ENCODE assay signal across 9 cellular contexts in the genomic region with DNA sequence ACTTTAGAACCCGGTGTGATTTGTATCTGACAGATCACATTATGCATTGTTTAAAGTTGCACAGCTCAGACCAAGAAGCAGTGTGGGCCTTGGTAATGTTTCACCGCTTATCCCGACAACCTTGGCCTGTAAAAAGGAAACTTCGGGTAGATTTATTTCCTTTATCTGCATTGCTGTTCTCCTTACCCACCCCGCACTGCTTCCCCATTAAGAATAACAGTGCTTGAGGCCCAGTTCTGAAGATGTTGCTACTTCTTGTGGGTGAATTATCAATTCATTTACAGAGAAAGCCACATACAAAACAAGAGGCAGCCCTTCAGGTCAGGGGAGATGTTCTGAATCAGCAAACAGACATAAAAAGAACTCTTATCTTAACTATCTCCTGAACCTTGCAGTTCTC. TPM values are rescaled to one million over a fixed set of nuclear protein-coding genes. Genes with fewer than 3 reads are reported as not detected.
DNase-seq lines count a peak whose midpoint lies in the region; ATAC-seq, FAIRE-seq and TF ChIP-seq lines count a peak whose summit lies in the region.
"Had no signal": no experiment of that assay in that cellular context is flagged by ENCODE, and none has a peak within 500 bp of the region (broad histone marks: within the 10 kb centered on the region; RNA-seq: fewer than 3 reads in every experiment).

No MANE protein-coding gene starts in this region.

- H3K27ac ChIP-seq in HEK293 (ENCODE audit: extremely low read depth, low read depth, low read length): no peak overlapping the region

- H3K9me3 ChIP-seq in HEK293 (ENCODE audit: control insufficient read depth, insufficient read depth, low read depth, low read length): no peaks in the 10 kb centered on the region
- H3K9me3 ChIP-seq: body of pancreas had no signal

- H3K36me3 ChIP-seq in HEK293 (ENCODE audit: control insufficient read depth in 2 of 2, insufficient read depth in 1 of 2, low read length in 2 of 2): no peaks in the 10 kb centered on the region

- H3K4me1 Mint-ChIP-seq in activated CD8-positive, alpha-beta T cell treated with anti-CD3 and anti-CD28 coated beads for 36 hours (ENCODE audit: low read depth): peaks cover 89% of the 10 kb centered on the region
- peaks cover 78 to 89% of the 10 kb centered on the region in 2 donors for H3K4me1 Mint-ChIP-seq in natural killer cell treated with Interleukin-12 subunit alpha and Interleukin-12 subunit beta and Interleukin-15 and Interleukin-18, amount 100 ng/mL, for 72 hours (ENCODE audit: low read depth in 2 of 2)

- no peak overlapping the region for H3K4me3 ChIP-seq in HEK293 (ENCODE audit: low read depth, low read length)
- H3K4me3 ChIP-seq: body of pancreas had no signal

- peak; percentile 27 for ATAC-seq in activated CD8-positive, alpha-beta T cell treated with anti-CD3 and anti-CD28 coated beads for 36 hours
- ATAC-seq in natural killer cell treated with Interleukin-12 subunit alpha and Interleukin-12 subunit beta and Interleukin-15 and Interleukin-18, amount 100 ng/mL, for 72 hours: peak; percentile 46 to 55
- ATAC-seq: body of pancreas had no signal

- CTCF ChIA-PET in HEK293 (lab: Yijun Ruan, JAX): no interaction called here
- CTCF ChIA-PET in activated CD8-positive, alpha-beta T cell treated with anti-CD3 and anti-CD28 coated beads for 36 hours (lab: Charles Lee): interaction anchor here (1.3 to 2.2 kb wide), 3 partner anchors 10 to 64 kb away, joined by 3 to 11 read pairs (median 5); no protein-coding TSS in a partner anchor

- TF ChIP-seq POLR2A in GM12892 (IDR thresholded peaks at IDR 0.05; ENCODE audit: low read depth, low read length): no peak

- H3K4me1 ChIP-seq in HEK293 (ENCODE audit: control insufficient read depth, insufficient read depth, low read length): peaks cover 27% of the 10 kb centered on the region

- no peak for DNase-seq in GM12892 (ENCODE audit: insufficient read length)
- peak; percentile 28 for DNase-seq in activated CD8-positive, alpha-beta T cell treated with anti-CD3 and anti-CD28 coated beads for 36 hours
- DNase-seq in natural killer cell treated with Interleukin-12 subunit alpha and Interleukin-12 subunit beta and Interleukin-15 and Interleukin-18, amount 100 ng/mL, for 72 hours (ENCODE audit: low spot score): no peak
- DNase-seq in COLO829 (ENCODE audit: low spot score): no peak
- no peak for DNase-seq in NCI-H2227 treated with DMSO at 0.1 percent for 48 hours (lab: John Stamatoyannopoulos, UW)
- DNase-seq in A172 (ENCODE audit: low spot score): no peak
- no peak for DNase-seq in LoVo (ENCODE audit: low spot score)
- DNase-seq: body of pancreas had no signal

- POLR2A ChIA-PET in HEK293 (lab: Yijun Ruan, JAX): interaction anchor here (1.1 kb wide), 1 partner anchor 9 kb away, joined by 3 read pairs; the partner anchor contains the start of gene SMARCA2
- POLR2A ChIA-PET in activated CD8-positive, alpha-beta T cell treated with anti-CD3 and anti-CD28 coated beads for 36 hours (lab: Charles Lee): interaction anchor here (2.7 kb wide), 1 partner anchor 31 kb away, joined by 13 read pairs; no protein-coding TSS in a partner anchor

- H3K4me3 Mint-ChIP-seq in activated CD8-positive, alpha-beta T cell treated with anti-CD3 and anti-CD28 coated beads for 36 hours: peak overlapping the region; percentile 63
- H3K4me3 Mint-ChIP-seq in natural killer cell treated with Interleukin-12 subunit alpha and Interleukin-12 subunit beta and Interleukin-15 and Interleukin-18, amount 100 ng/mL, for 72 hours: peak overlapping the region; percentile 71

- peak overlapping the region; percentile 82 for H3K27ac Mint-ChIP-seq in activated CD8-positive, alpha-beta T cell treated with anti-CD3 and anti-CD28 coated beads for 36 hours
- peak overlapping the region; percentile 79 to 82 for H3K27ac Mint-ChIP-seq in natural killer cell treated with Interleukin-12 subunit alpha and Interleukin-12 subunit beta and Interleukin-15 and Interleukin-18, amount 100 ng/mL, for 72 hours

- peaks cover 13% of the 10 kb centered on the region for H3K36me3 Mint-ChIP-seq in activated CD8-positive, alpha-beta T cell treated with anti-CD3 and anti-CD28 coated beads for 36 hours (ENCODE audit: low read depth)
- no peaks in the 10 kb centered on the region for H3K36me3 Mint-ChIP-seq in natural killer cell treated with Interleukin-12 subunit alpha and Interleukin-12 subunit beta and Interleukin-15 and Interleukin-18, amount 100 ng/mL, for 72 hours

- TF ChIP-seq CTCF in HEK293 (tag by site-specific recombination; IDR thresholded peaks at IDR 0.05): no peak
- no peak for TF ChIP-seq CTCF in activated CD8-positive, alpha-beta T cell treated with anti-CD3 and anti-CD28 coated beads for 36 hours (IDR thresholded peaks at IDR 0.05)

- intact Hi-C loops in activated CD8-positive, alpha-beta T cell treated with anti-CD3 and anti-CD28 coated beads for 36 hours (cut with micrococcal nuclease): no loop called here

- no peaks in the 10 kb centered on the region for H3K9me3 Mint-ChIP-seq in activated CD8-positive, alpha-beta T cell treated with anti-CD3 and anti-CD28 coated beads for 36 hours
- no peaks in the 10 kb centered on the region for H3K9me3 Mint-ChIP-seq in natural killer cell treated with Interleukin-12 subunit alpha and Interleukin-12 subunit beta and Interleukin-15 and Interleukin-18, amount 100 ng/mL, for 72 hours

- no peaks in the 10 kb centered on the region for H3K27me3 Mint-ChIP-seq in activated CD8-positive, alpha-beta T cell treated with anti-CD3 and anti-CD28 coated beads for 36 hours
- H3K27me3 Mint-ChIP-seq in natural killer cell treated with Interleukin-12 subunit alpha and Interleukin-12 subunit beta and Interleukin-15 and Interleukin-18, amount 100 ng/mL, for 72 hours: no peaks in the 10 kb centered on the region

- peak; percentile 63 for FAIRE-seq in GM12892 (lab: Jason Lieb, UNC)

TF ChIP-seq in HEK293, 187 proteins besides CTCF, POLR2A, EP300 and RAD21:
- no peak for TF ChIP-seq ZBTB6 (tag by site-specific recombination; IDR thresholded peaks at IDR 0.05)
- TF ChIP-seq WT1 (tag by site-specific recombination; IDR thresholded peaks at IDR 0.05): no peak
- peak; percentile 44; the same call in 1 of the 2 replicates for TF ChIP-seq ZNF341 (tag by site-specific recombination; IDR thresholded peaks at IDR 0.05; ENCODE audit: low read depth)
TF ChIP-seq in HEK293: peak in this region for 1.

RNA-seq across cellular contexts. Expression of gene SMARCA2, which starts 8.4 kb away (rescaled TPM):
- polyA plus RNA-seq in GM12892 (2012; ENCODE audit: missing spikeins): 197 TPM
- 10 to 100 TPM; 94.7 to 99.4 TPM for total RNA-seq in activated CD8-positive, alpha-beta T cell treated with anti-CD3 and anti-CD28 coated beads for 36 hours
- 100 to 1,000 TPM; 124 to 174 TPM for total RNA-seq in natural killer cell treated with Interleukin-12 subunit alpha and Interleukin-12 subunit beta and Interleukin-15 and Interleukin-18, amount 100 ng/mL, for 72 hours
- total RNA-seq in A172 (2014; rRNA removed; shearing (Covaris generic)): 34.4 and 55.3 TPM in 2 replicates
